ENCODE assay signal across 13 cellular contexts in genomic region chr17:48236681-48237134, GRCh38.
DNase-seq lines count a peak whose midpoint lies in the region; ATAC-seq and TF ChIP-seq lines count a peak whose summit lies in the region.
"Had no signal": no experiment of that assay in that cellular context is flagged by ENCODE, and none has a peak within 500 bp of the region (broad histone marks: within the 10 kb centered on the region; RNA-seq: fewer than 3 reads in every experiment).

No MANE protein-coding gene starts in this region.

- H3K27ac Mint-ChIP-seq in osteocyte (ENCODE audit: unreplicated experiment), result no peak overlapping the region

- H3K27me3 ChIP-seq in IMR-90 (ENCODE audit: control insufficient read depth, insufficient read depth, low read length) (peaks cover 18% of the 10 kb centered on the region), esophagus squamous epithelium (peaks cover 0 to 38% (median 0%) of the 10 kb centered on the region in 4 donors)
- H3K27me3 ChIP-seq: ascending aorta had no signal

- H2BK120ac ChIP-seq in IMR-90 (ENCODE audit: low read depth, low read length), result no peak overlapping the region

- H2BK5ac ChIP-seq in IMR-90 (ENCODE audit: low read depth, low read length, poor library complexity, severe bottlenecking), result no peak overlapping the region

- H2AFZ ChIP-seq in IMR-90 (replicated peaks; ENCODE audit: low read length, poor library complexity), result no peak overlapping the region

- no peak overlapping the region for H2BK15ac ChIP-seq in IMR-90 (ENCODE audit: low read depth, low read length)

- dilution Hi-C loops in IMR-90 (cut with HindIII; ENCODE audit: low sequenced_read_pairs, unreplicated experiment), result no loop called here

- intact Hi-C loops in IMR-90 (cut with micrococcal nuclease) (no loop called here), esophagus squamous epithelium (cut with DNase I) (no loop called here)

- in situ Hi-C loops in IMR-90 (cut with MboI; ENCODE audit: low sequenced_read_pairs), result no loop called here

- no peak overlapping the region for H3K23ac ChIP-seq in IMR-90 (ENCODE audit: low read depth, low read length)

- ATAC-seq in IMR-90 (ENCODE audit: low read depth), result no peak
- ATAC-seq: sciatic nerve had no signal

- no peak overlapping the region for H2BK20ac ChIP-seq in IMR-90 (ENCODE audit: low read depth, low read length)

- H4K5ac ChIP-seq in IMR-90 (ENCODE audit: low read depth, low read length), result no peak overlapping the region

- TF ChIP-seq CTCF in IMR-90 (conservative IDR thresholded peaks at IDR 0.05; ENCODE audit: low read depth, low read length) (no peak), esophagus squamous epithelium (IDR thresholded peaks at IDR 0.05) (no peak), osteocyte (IDR thresholded peaks at IDR 0.05) (no peak)

- peaks cover 9% of the 10 kb centered on the region; the same call in 1 of the 2 replicates for H3K9me1 ChIP-seq in IMR-90 (ENCODE audit: insufficient read depth, low read length)

- no peak overlapping the region for H3K4me3 Mint-ChIP-seq in osteocyte (ENCODE audit: unreplicated experiment)

- no peak overlapping the region for H3K27ac ChIP-seq in IMR-90 (ENCODE audit: insufficient read depth, low read length)
- H3K27ac ChIP-seq in esophagus squamous epithelium, result no peak overlapping the region
- H3K27ac ChIP-seq: ascending aorta, suprapubic skin, VCaP had no signal

- no peak overlapping the region for H4K8ac ChIP-seq in IMR-90 (ENCODE audit: low read depth in 2 of 2, low read length in 2 of 2)

- H3K4me1 ChIP-seq in IMR-90 (ENCODE audit: control insufficient read depth, insufficient read depth, low read length) (peaks cover 6% of the 10 kb centered on the region), esophagus squamous epithelium (peaks cover 0 to 19% (median 10%) of the 10 kb centered on the region in 3 donors)
- H3K4me1 ChIP-seq: ascending aorta had no signal

- H3K9me3 Mint-ChIP-seq in osteocyte (ENCODE audit: unreplicated experiment), result no peaks in the 10 kb centered on the region

- no peak overlapping the region for H3K14ac ChIP-seq in IMR-90 (replicated peaks; ENCODE audit: low read depth, low read length)

- peak; percentile 95 for DNase-seq in EL
- peak; percentile 69 for DNase-seq in IMR-90
- DNase-seq in astrocyte of the hippocampus (ENCODE audit: low read depth, low spot score), result peak; percentile 27
- peak; percentile 99 for DNase-seq in kidney tubule cell (ENCODE audit: low spot score)
- DNase-seq in esophagus squamous epithelium (lab: John Stamatoyannopoulos, UW), result no peak
- DNase-seq in SHP77 (lab: John Stamatoyannopoulos, UW), result no peak
- DNase-seq in osteocyte (ENCODE audit: extremely low spot score, unreplicated experiment), result no peak
- DNase-seq: activated T-cell treated with anti-CD3 and anti-CD28 coated beads for 4 hours, RPMI8226 had no signal

- H3K18ac ChIP-seq in IMR-90 (ENCODE audit: low read depth, low read length), result no peak overlapping the region

- H3K56ac ChIP-seq in IMR-90 (ENCODE audit: extremely low read depth, insufficient read depth, low read length), result no peak overlapping the region

- no peak overlapping the region for H2AK5ac ChIP-seq in IMR-90 (ENCODE audit: low read depth, low read length)

- TF ChIP-seq POLR2A in IMR-90 (IDR thresholded peaks at IDR 0.05; ENCODE audit: low read depth, low read length), result no peak
- no peak for TF ChIP-seq POLR2A in esophagus squamous epithelium (IDR thresholded peaks at IDR 0.05)

- no peak overlapping the region for H3K4ac ChIP-seq in IMR-90 (ENCODE audit: low read depth, low read length)

- H3K4me1 Mint-ChIP-seq in osteocyte (ENCODE audit: unreplicated experiment), result peaks cover 22% of the 10 kb centered on the region

- H3K79me1 ChIP-seq in IMR-90 (ENCODE audit: low read depth in 1 of 2, low read length in 2 of 2), result no peaks in the 10 kb centered on the region

- no peak overlapping the region for H2AK9ac ChIP-seq in IMR-90 (replicated peaks; ENCODE audit: low read depth, low read length, poor library complexity)

- H3K4me3 ChIP-seq in IMR-90 (ENCODE audit: insufficient read depth, low read depth, low read length), result no peak overlapping the region
- H3K4me3 ChIP-seq in esophagus squamous epithelium, result no peak overlapping the region
- H3K4me3 ChIP-seq: ascending aorta, suprapubic skin had no signal

- H3K9me3 ChIP-seq in IMR-90 (ENCODE audit: control insufficient read depth, insufficient read depth, low read length), result no peaks in the 10 kb centered on the region
- H3K9me3 ChIP-seq in esophagus squamous epithelium, result no peaks in the 10 kb centered on the region
- H3K9me3 ChIP-seq: ascending aorta, suprapubic skin had no signal

- no peak overlapping the region for H3K4me2 ChIP-seq in IMR-90 (ENCODE audit: low read depth, low read length)

- BruUV-seq in IMR-90 (replicated peaks; lab: Mats Ljungman, UMichigan), result no TSS peak

- H3K36me3 Mint-ChIP-seq in osteocyte (ENCODE audit: unreplicated experiment), result no peaks in the 10 kb centered on the region

- POLR2A ChIA-PET in IMR-90 (lab: Charles Lee; ENCODE audit: unreplicated experiment), result no interaction called here

- H3K9ac ChIP-seq in IMR-90 (ENCODE audit: low read depth, low read length), result no peak overlapping the region

- no peaks in the 10 kb centered on the region for H4K20me1 ChIP-seq in IMR-90 (ENCODE audit: insufficient read depth, low read length)

- no peak overlapping the region for H4K91ac ChIP-seq in IMR-90 (ENCODE audit: insufficient read depth, low read depth, low read length)

- peaks cover 42% of the 10 kb centered on the region for H3K27me3 Mint-ChIP-seq in osteocyte (ENCODE audit: unreplicated experiment)

- H3K36me3 ChIP-seq in IMR-90 (ENCODE audit: control insufficient read depth, insufficient read depth, low read length), result no peaks in the 10 kb centered on the region
- no peaks in the 10 kb centered on the region for H3K36me3 ChIP-seq in esophagus squamous epithelium
- H3K36me3 ChIP-seq: ascending aorta, suprapubic skin had no signal

- CTCF ChIA-PET in IMR-90 (lab: Yijun Ruan, JAX), result no interaction called here

- TF ChIP-seq RAD21 in IMR-90 (IDR thresholded peaks at IDR 0.05; ENCODE audit: low read length), result no peak

TF ChIP-seq in IMR-90, 13 proteins besides CTCF, POLR2A, EP300 and RAD21:
- TF ChIP-seq FOS (IDR thresholded peaks at IDR 0.05; ENCODE audit: low read depth, low read length) (no peak), CEBPB (IDR thresholded peaks at IDR 0.05; ENCODE audit: low read depth, low read length) (no peak), MXI1 (IDR thresholded peaks at IDR 0.05; ENCODE audit: borderline replicate concordance, low read depth, low read length) (no peak), NFE2L2 (IDR thresholded peaks at IDR 0.05; ENCODE audit: low read depth, low read length) (no peak), SMC3 (IDR thresholded peaks at IDR 0.05; ENCODE audit: low read depth, low read length) (no peak), RFX5 (IDR thresholded peaks at IDR 0.05; ENCODE audit: low read depth, low read length) (no peak), CHD1 (IDR thresholded peaks at IDR 0.05; ENCODE audit: low read depth, low read length) (no peak), MAFK (IDR thresholded peaks at IDR 0.05; ENCODE audit: low read depth, low read length) (no peak)

Comparison
In these comparisons a context has a peak if more than half of its experiments do, and no peak if none do; other contexts are left out.
1. DNase-seq: peak in EL (single experiment), IMR-90 (single experiment), astrocyte of the hippocampus (single experiment) and kidney tubule cell (single experiment); none in esophagus squamous epithelium (single experiment), SHP77 (0 of 2) and osteocyte (single experiment).